Comparison of ENCODE assay signal across 2 cellular contexts in genomic region chr3:196499807-196500524, GRCh38.
TF ChIP-seq lines count a peak whose summit lies in the region.

No MANE protein-coding gene starts in this region.

TF ChIP-seq in HEK293, 187 proteins besides CTCF, POLR2A, EP300 and RAD21 (continued from another document):
- TF ChIP-seq ZNF114 (tag by site-specific recombination; IDR thresholded peaks at IDR 0.05): no peak
- TF ChIP-seq ZNF366 (tag by site-specific recombination; conservative IDR thresholded peaks at IDR 0.05): no peak
- no peak for TF ChIP-seq OSR2 (tag by site-specific recombination; IDR thresholded peaks at IDR 0.05)
- no peak for TF ChIP-seq BCL6B (tag by site-specific recombination; IDR thresholded peaks at IDR 0.05)
- TF ChIP-seq ZNF146 (tag by site-specific recombination; IDR thresholded peaks at IDR 0.05): peak; percentile 98

TF ChIP-seq in WTC11, 78 proteins besides CTCF, POLR2A, EP300 and RAD21 (continued from another document):
- no peak for TF ChIP-seq GTF2I (CRISPR knock-in tag; conservative IDR thresholded peaks at IDR 0.05)
- no peak for TF ChIP-seq RORB (CRISPR knock-in tag; IDR thresholded peaks at IDR 0.05)
TF ChIP-seq in WTC11: peak in this region for 0.
